In the genomic region with DNA sequence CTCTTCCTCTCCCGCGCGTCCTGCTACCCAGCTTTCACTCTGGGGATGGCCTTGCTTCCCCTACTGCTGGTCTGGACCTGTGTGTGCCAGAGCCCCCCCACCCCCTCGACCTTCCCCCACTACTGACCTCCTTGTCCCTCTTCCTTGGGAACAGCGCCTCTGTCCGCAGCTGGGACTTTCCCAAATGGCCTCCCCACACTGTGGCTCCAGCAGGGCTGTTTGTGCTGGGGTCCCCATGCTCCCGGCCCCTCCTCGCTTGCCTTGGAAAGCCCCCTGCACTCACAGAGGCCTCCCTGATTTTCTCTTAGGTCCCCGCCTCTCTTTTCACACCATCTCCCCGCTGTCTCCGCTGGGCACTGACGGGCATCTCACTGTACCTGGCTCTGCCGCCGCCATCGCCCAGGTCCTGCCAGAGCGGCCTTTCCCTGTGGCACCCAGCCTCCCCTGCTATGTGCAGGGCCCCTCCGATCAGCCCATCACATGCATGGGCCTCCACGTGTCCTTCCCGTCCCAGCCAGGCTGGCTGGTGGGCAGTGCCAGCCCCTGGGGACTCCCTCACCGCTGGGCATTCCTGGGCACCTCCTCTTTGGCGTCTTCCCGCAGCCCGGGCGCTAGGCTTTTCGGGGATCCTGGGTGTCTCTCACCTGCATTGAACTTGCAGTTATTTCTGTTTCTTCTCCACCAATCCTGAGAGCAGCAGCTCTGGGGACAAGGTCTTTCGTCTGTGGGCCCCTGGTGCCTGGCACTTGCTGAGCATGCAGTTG, we compare ENCODE assay signal across 26 cellular contexts.
"Had no signal": no experiment of that assay in that cellular context is flagged by ENCODE, and none has a peak within 500 bp of the region (broad histone marks: within the 10 kb centered on the region; RNA-seq: fewer than 3 reads in every experiment).

No MANE protein-coding gene starts in this region.

- H3K9me3 ChIP-seq: ascending aorta, gastroesophageal sphincter, stomach, thyroid gland, upper lobe of left lung had no signal

- H3K4me2 ChIP-seq: hepatocyte, smooth muscle cell had no signal

- H2AFZ ChIP-seq: hepatocyte had no signal

- DNase-seq: activated CD4-positive, alpha-beta T cell treated with anti-CD3 and anti-CD28 coated beads for 48 hours; activated CD4-positive, alpha-beta T cell treated with anti-CD3 and anti-CD28 coated beads, Interleukin-2, amount 50 U/mL, for 48 hours; activated CD8-positive, alpha-beta memory T cell treated with anti-CD3 and anti-CD28 coated beads for 24 hours; activated CD8-positive, alpha-beta memory T cell treated with anti-CD3 and anti-CD28 coated beads, Interleukin-2, amount 50 U/mL, for 48 hours; activated gamma-delta T cell; activated naive CD4-positive, alpha-beta T cell treated with anti-CD3 and anti-CD28 coated beads, Interleukin-2, amount 10 ng/mL, durations not matched to agents 7 days and 5 days; activated naive CD8-positive, alpha-beta T cell treated with anti-CD3 and anti-CD28 coated beads, Interleukin-2, amount 10 ng/mL, durations not matched to agents 7 days and 5 days; activated T-cell treated with anti-CD3 and anti-CD28 coated beads, Interleukin-2, amount 50 U/mL, for 24 hours; cortex of kidney; effector memory CD8-positive, alpha-beta T cell; left colon; naive thymus-derived CD8-positive, alpha-beta T cell; stimulated activated CD4-positive, alpha-beta T cell treated with anti-CD3 and anti-CD28 coated beads, Interleukin-1b, Interleukin-23, amount 100 ng/mL, for 48 hours; stimulated activated CD4-positive, alpha-beta T cell treated with anti-CD3 and anti-CD28 coated beads, Interleukin-4, amount 100 ng/mL, for 4 hours; stimulated activated CD8-positive, alpha-beta memory T cell treated with anti-CD3 and anti-CD28 coated beads, Interleukin-4, amount 100 ng/mL, for 48 hours; stomach; T-cell; thyroid gland had no signal

- H3K27ac ChIP-seq: ascending aorta, cardiac muscle cell, gastroesophageal sphincter, hepatocyte, stomach, thyroid gland, upper lobe of left lung had no signal

- H3K4me3 ChIP-seq: ascending aorta, cardiac muscle cell, gastroesophageal sphincter, hepatocyte, smooth muscle cell, stomach, thyroid gland, upper lobe of left lung had no signal

- H3K4me1 ChIP-seq: ascending aorta, stomach, upper lobe of left lung had no signal

- FAIRE-seq: keratinocyte had no signal

- H3K79me2 ChIP-seq: hepatocyte had no signal

- ATAC-seq: effector memory CD8-positive, alpha-beta T cell; gastroesophageal sphincter; left colon; naive thymus-derived CD8-positive, alpha-beta T cell; stimulated activated memory B cell treated with anti-CD40 and anti-IgM and Interleukin-4, amounts not matched to agents 10 μg/mL and 1 μg/mL and 100 μg/mL, for 72 hours; T-cell had no signal

- H3K27me3 ChIP-seq: ascending aorta, cardiac muscle cell, gastroesophageal sphincter, hepatocyte, stomach, thyroid gland, upper lobe of left lung had no signal
